ENCODE assay signal across 26 cellular contexts in the genomic region with DNA sequence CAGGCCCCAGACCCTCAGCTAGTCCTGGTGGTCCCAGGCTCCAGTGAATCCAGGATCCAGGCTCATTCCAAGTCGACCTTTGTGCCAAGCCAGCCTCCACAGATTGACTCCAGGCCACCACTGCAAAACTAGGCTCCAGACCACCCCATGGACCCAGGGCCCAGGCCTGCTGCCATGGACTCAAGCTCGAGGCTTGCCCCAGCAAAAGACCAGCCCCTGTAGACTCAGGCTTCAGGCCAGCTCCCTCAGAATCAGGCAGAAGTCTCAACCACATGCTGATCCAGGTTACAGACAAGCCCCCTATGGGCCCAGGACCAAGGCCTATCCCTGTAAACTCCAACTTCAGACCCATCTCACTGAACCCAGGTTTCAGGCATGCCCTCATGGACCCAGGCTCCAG.
"Had no signal": no experiment of that assay in that cellular context is flagged by ENCODE, and none has a peak within 500 bp of the region (broad histone marks: within the 10 kb centered on the region; RNA-seq: fewer than 3 reads in every experiment).

No MANE protein-coding gene starts in this region.

- H3K4me3 ChIP-seq: stomach, suprapubic skin, testis, thoracic aorta, thyroid gland, tibial artery, tibial nerve, transverse colon, upper lobe of left lung, upper lobe of right lung, uterus, vagina had no signal

- FAIRE-seq: urothelium cell line had no signal

- ATAC-seq: stimulated activated effector memory CD8-positive, alpha-beta T cell treated with anti-CD3 and anti-CD28 coated beads, Interleukin-12 subunit alpha, Interleukin-12 subunit beta, amount 100 ng/mL, for 72 hours; stimulated activated memory B cell treated with anti-CD40 and anti-IgM and Interleukin-4, amounts not matched to agents 10 μg/mL and 1 μg/mL and 100 μg/mL, for 72 hours; stimulated activated naive B cell treated with anti-CD40 and anti-IgM and Interleukin-4, amounts not matched to agents 10 μg/mL and 1 μg/mL and 100 μg/mL, for 72 hours; stimulated activated naive CD8-positive, alpha-beta T cell treated with anti-CD3 and anti-CD28 coated beads, Interleukin-15, amount 100 ng/mL, for 72 hours; stimulated activated naive CD8-positive, alpha-beta T cell treated with anti-CD3 and anti-CD28 coated beads, Interleukin-15, Interleukin-2, amounts not matched to agents 100 U/mL and 50 U/mL, for 24 hours; upper lobe of right lung had no signal

- H3K36me3 ChIP-seq: stomach, suprapubic skin, thoracic aorta, thyroid gland, tibial artery, tibial nerve, transverse colon, upper lobe of left lung, upper lobe of right lung, uterus, vagina had no signal

- DNase-seq: stimulated activated CD4-positive, alpha-beta T cell treated with anti-CD3 and anti-CD28 coated beads, Interleukin-2, amount 100 ng/mL, for 48 hours; stimulated activated CD4-positive, alpha-beta T cell treated with anti-CD3 and anti-CD28 coated beads, Interleukin-4, amount 100 ng/mL, for 1 hour; stimulated activated CD4-positive, alpha-beta T cell treated with anti-CD3 and anti-CD28 coated beads, Interleukin-4, amount 100 ng/mL, for 24 hours; stimulated activated CD4-positive, alpha-beta T cell treated with anti-CD3 and anti-CD28 coated beads, Interleukin-4, amount 100 ng/mL, for 4 hours; stimulated activated CD8-positive, alpha-beta memory T cell treated with anti-CD3 and anti-CD28 coated beads, Interleukin-4, amount 100 ng/mL, for 48 hours; stimulated activated naive B cell treated with anti-CD40 and anti-IgM and Interleukin-4, amounts not matched to agents 10 μg/mL and 1 μg/mL and 100 μg/mL, for 72 hours; stimulated activated naive CD4-positive, alpha-beta T cell; stimulated activated naive CD4-positive, alpha-beta T cell treated with Interleukin-2 at 50 U/mL for 16 hours; stimulated activated naive CD8-positive, alpha-beta T cell treated with anti-CD3 and anti-CD28 coated beads, Interleukin-15, amount 100 ng/mL, for 72 hours; stimulated activated naive CD8-positive, alpha-beta T cell treated with anti-CD3 and anti-CD28 coated beads, Interleukin-15, Interleukin-2, amounts not matched to agents 100 U/mL and 50 U/mL, for 24 hours; stomach; testis; thyroid gland; tibial artery; transverse colon; trophoblast cell; upper lobe of left lung; upper lobe of right lung; uterus had no signal

- H3K27me3 ChIP-seq: stomach, suprapubic skin, testis, thyroid gland, tibial artery, tibial nerve, transverse colon, upper lobe of left lung, upper lobe of right lung, uterus, vagina had no signal

- H3K27ac ChIP-seq: stomach, suprapubic skin, testis, thoracic aorta, thyroid gland, tibial artery, tibial nerve, transverse colon, upper lobe of left lung, upper lobe of right lung, uterus, vagina had no signal

- H3K4me1 ChIP-seq: stomach, suprapubic skin, testis, thyroid gland, tibial artery, tibial nerve, transverse colon, upper lobe of left lung, upper lobe of right lung, uterus, vagina had no signal

- H3K9me3 ChIP-seq: suprapubic skin, testis, thoracic aorta, thyroid gland, tibial artery, transverse colon, upper lobe of right lung, uterus, vagina had no signal
